Comparison of ENCODE assay signal across 21 cellular contexts in genomic region chr21:44757731-44758130, GRCh38. TPM values are rescaled to one million over a fixed set of nuclear protein-coding genes. Genes with fewer than 3 reads are reported as not detected.
DNase-seq lines count a peak whose midpoint lies in the region; FAIRE-seq and TF ChIP-seq lines count a peak whose summit lies in the region.
"Had no signal": no experiment of that assay in that cellular context is flagged by ENCODE, and none has a peak within 500 bp of the region (broad histone marks: within the 10 kb centered on the region; RNA-seq: fewer than 3 reads in every experiment).

No MANE protein-coding gene starts in this region.

- DNase-seq in CD14-positive monocyte (ENCODE audit: low spot score) = peak; percentile 26
- DNase-seq in H7 = peak; percentile 35
- peak in 1 of 2 experiments; percentile 36 for DNase-seq in H1 (ENCODE audit: low read depth in 1 of 2, low spot score in 2 of 2)
- peak; percentile 56 for DNase-seq in osteoblast (ENCODE audit: insufficient read length, low spot score, missing footprints)
- no peak for DNase-seq in DMS79 (lab: John Stamatoyannopoulos, UW)
- DNase-seq in endodermal cell = no peak
- no peak for DNase-seq in cerebellar cortex (ENCODE audit: low spot score)
- DNase-seq in NCI-H82 (lab: John Stamatoyannopoulos, UW) = no peak
- DNase-seq: BE2C; CD8-positive, alpha-beta T cell; COR-L47; GOT3; IMR-90; KBM-7 had no signal

- peak overlapping the region; percentile 1; the same call in 1 of the 2 replicates for H4K8ac ChIP-seq in H1 (ENCODE audit: extremely low read depth, insufficient read depth, low read length)

- H2BK12ac ChIP-seq in H1 (ENCODE audit: low read depth, low read length) = no peak overlapping the region

- POLR2A ChIA-PET in H1 (lab: Charles Lee; ENCODE audit: partially characterized antibody) = interaction anchor here (0.9 to 1.1 kb wide), 2 partner anchors 11 to 43 kb away, joined by 3 to 4 read pairs; no protein-coding TSS in a partner anchor

- FAIRE-seq in H1 (lab: Jason Lieb, UNC) = no peak
- FAIRE-seq: A204.1, GM12878, GM18507 had no signal

- no peak for TF ChIP-seq RAD21 in H1 (IDR thresholded peaks at IDR 0.05 in 1 of 2, conservative IDR thresholded peaks at IDR 0.05 in 1 of 2; ENCODE audit: low read depth in 2 of 2, low read length in 2 of 2)

- no peak for TF ChIP-seq POLR2A in H1 (IDR thresholded peaks at IDR 0.05; ENCODE audit: control extremely low read depth in 1 of 2, low read depth in 2 of 2, low read length in 2 of 2)

- H3K79me2 ChIP-seq in H1 (ENCODE audit: control insufficient read depth in 1 of 2, insufficient read depth in 2 of 2, low read length in 2 of 2) (no peaks in the 10 kb centered on the region), osteoblast (ENCODE audit: insufficient read depth, low read length) (no peaks in the 10 kb centered on the region)

- H3K18ac ChIP-seq in H1 (ENCODE audit: extremely low read depth, low read length) = no peak overlapping the region

- CTCF ChIA-PET in H1 (lab: Charles Lee; ENCODE audit: partially characterized antibody) = interaction anchor here (0.7 to 3.1 kb wide), 8 partner anchors 9 to 160 kb away, joined by 3 to 10 read pairs (median 4); no protein-coding TSS in a partner anchor

- H3K4me3 Mint-ChIP-seq in CD14-positive monocyte (no peak overlapping the region), endodermal cell (no peak overlapping the region)
- H3K4me3 Mint-ChIP-seq: CD8-positive, alpha-beta T cell had no signal

- H4K91ac ChIP-seq in H1 (replicated peaks; ENCODE audit: insufficient read length, low read length) = no peak overlapping the region

- H3K4me3 ChIP-seq in H7 (ENCODE audit: insufficient read depth, low read depth, low read length) (no peak overlapping the region), H1 (ENCODE audit: extremely low read depth in 1 of 4, insufficient read depth in 2 of 4, low read depth in 3 of 4, low read length in 4 of 4) (no peak overlapping the region), osteoblast (ENCODE audit: insufficient read depth, low read length) (no peak overlapping the region), endodermal cell (ENCODE audit: low read length) (no peak overlapping the region)
- H3K4me3 ChIP-seq: GM12878 had no signal

- H3K4me2 ChIP-seq in H1 (ENCODE audit: insufficient read depth in 1 of 2, low read depth in 2 of 2, low read length in 2 of 2) (no peak overlapping the region), osteoblast (ENCODE audit: insufficient read depth, low read length) (no peak overlapping the region)

- H2AK5ac ChIP-seq in H1 (ENCODE audit: low read depth, low read length) = no peak overlapping the region

- H3K23me2 ChIP-seq in H1 (ENCODE audit: low read depth, low read length) = no peaks in the 10 kb centered on the region

- H3K9me3 ChIP-seq in H1 (ENCODE audit: insufficient read depth in 2 of 2, low read depth in 1 of 2, low read length in 1 of 2) (peaks cover 0 to 6% of the 10 kb centered on the region in 2 experiments; a peak in 1 of 4 replicates), osteoblast (ENCODE audit: low read depth, low read length) (no peaks in the 10 kb centered on the region), endodermal cell (ENCODE audit: control insufficient read depth, low read length) (no peaks in the 10 kb centered on the region)
- H3K9me3 ChIP-seq: BE2C had no signal

- H2BK5ac ChIP-seq in H1 (ENCODE audit: low read depth, low read length) = no peak overlapping the region

- H3K4ac ChIP-seq in H1 (replicated peaks; ENCODE audit: insufficient read length, low read depth, low read length) = no peak overlapping the region

- no peaks in the 10 kb centered on the region for H3K79me1 ChIP-seq in H1 (ENCODE audit: low read depth, low read length)

- H3K56ac ChIP-seq in H1 (replicated peaks; ENCODE audit: insufficient read length, low read depth, low read length) = no peak overlapping the region

- no peak overlapping the region for H2AFZ ChIP-seq in H1 (ENCODE audit: low read length)
- H2AFZ ChIP-seq in osteoblast (ENCODE audit: low read length) = no peak overlapping the region

- no peak overlapping the region for H3K23ac ChIP-seq in H1 (ENCODE audit: insufficient read length)

- peaks cover 4% of the 10 kb centered on the region for H3K4me1 Mint-ChIP-seq in CD14-positive monocyte
- peaks cover 7% of the 10 kb centered on the region for H3K4me1 Mint-ChIP-seq in endodermal cell

- 83% methylated on average over 3 of the region's 6 CpGs; no CpG with 5 or more reads in 1 of the 2 experiments for WGBS in H1 (ENCODE audit: extremely low coverage in 1 of 2, insufficient coverage in 1 of 2, insufficient read length in 1 of 2, insufficient replicate concordance in 2 of 2, low coverage in 1 of 2, low lambda C conversion rate in 2 of 2, missing lambda C conversion rate in 1 of 2), 2 experiments
- 90 to 95% methylated on average over 5 of the region's 6 CpGs for WGBS in endodermal cell (ENCODE audit: insufficient coverage in 1 of 2, insufficient read length in 1 of 2), 2 experiments

- H2BK15ac ChIP-seq in H1 (ENCODE audit: low read length) = no peak overlapping the region

- H3K9me3 Mint-ChIP-seq in CD14-positive monocyte = peaks cover 0 to 7% (median 2%) of the 10 kb centered on the region in 7 donors
- peaks cover 9% of the 10 kb centered on the region for H3K9me3 Mint-ChIP-seq in endodermal cell

- H3K27ac Mint-ChIP-seq in CD14-positive monocyte (no peak overlapping the region), endodermal cell (no peak overlapping the region)
- H3K27ac Mint-ChIP-seq: CD8-positive, alpha-beta T cell had no signal

- no peaks in the 10 kb centered on the region for H3K27me3 ChIP-seq in H7 (ENCODE audit: control insufficient read depth, insufficient read depth, low read length)
- H3K27me3 ChIP-seq in H1 (replicated peaks in 1 of 4; ENCODE audit: control insufficient read depth in 3 of 4, extremely low read depth in 1 of 4, insufficient read depth in 3 of 4, low read length in 3 of 4) = no peaks in the 10 kb centered on the region
- H3K27me3 ChIP-seq in osteoblast (ENCODE audit: insufficient read depth, low read length) = no peaks in the 10 kb centered on the region
- no peaks in the 10 kb centered on the region for H3K27me3 ChIP-seq in endodermal cell (ENCODE audit: control insufficient read depth, insufficient read depth, low read length, poor library complexity, severe bottlenecking)
- H3K27me3 ChIP-seq: BE2C had no signal

- no peak for TF ChIP-seq CTCF in CD14-positive monocyte (IDR thresholded peaks at IDR 0.05)
- TF ChIP-seq CTCF in H1 (IDR thresholded peaks at IDR 0.05; ENCODE audit: control extremely low read depth in 1 of 3, insufficient read depth in 1 of 3, low read depth in 1 of 3, low read length in 3 of 3) = no peak
- no peak for TF ChIP-seq CTCF in osteoblast (IDR thresholded peaks at IDR 0.05; ENCODE audit: extremely low read depth, low read depth, low read length)
- TF ChIP-seq CTCF in endodermal cell (conservative IDR thresholded peaks at IDR 0.05) = no peak

- no peak overlapping the region for H4K5ac ChIP-seq in H1 (ENCODE audit: insufficient read length, low read depth, low read length)

- H3K36me3 ChIP-seq in H7 (replicated peaks; ENCODE audit: control insufficient read depth, insufficient read depth, low read length) (no peaks in the 10 kb centered on the region), H1 (ENCODE audit: control insufficient read depth in 2 of 4, insufficient read depth in 4 of 4, low read length in 3 of 4) (no peaks in the 10 kb centered on the region), osteoblast (ENCODE audit: insufficient read depth, low read length) (no peaks in the 10 kb centered on the region), endodermal cell (ENCODE audit: control insufficient read depth, insufficient read depth, low read length) (no peaks in the 10 kb centered on the region)
- H3K36me3 ChIP-seq: BE2C had no signal

- H3K9ac ChIP-seq in H1 (replicated peaks in 1 of 4; ENCODE audit: extremely low read depth in 1 of 4, low read depth in 3 of 4, low read length in 3 of 4) (no peak overlapping the region), endodermal cell (ENCODE audit: extremely low read depth, low read length, poor library complexity, severe bottlenecking) (no peak overlapping the region)

- H2BK120ac ChIP-seq in H1 (replicated peaks; ENCODE audit: low read depth, low read length) = no peak overlapping the region

- H3K27me3 Mint-ChIP-seq in CD14-positive monocyte (ENCODE audit: low read depth in 3 of 3) (peaks cover 2 to 8% (median 4%) of the 10 kb centered on the region in 3 donors), endodermal cell (ENCODE audit: insufficient read depth) (peaks cover 1% of the 10 kb centered on the region)

- no peak for TF ChIP-seq EP300 in H1 (IDR thresholded peaks at IDR 0.05; ENCODE audit: borderline replicate concordance in 1 of 2, low read depth in 2 of 2, low read length in 2 of 2)

- intact Hi-C loops in CD14-positive monocyte (cut with micrococcal nuclease) = no loop called here

- peaks cover 0 to 20% (median 9%) of the 10 kb centered on the region in 4 experiments; a peak in 5 of 7 replicates for H3K4me1 ChIP-seq in H1 (replicated peaks in 1 of 4; ENCODE audit: control insufficient read depth in 3 of 4, insufficient read depth in 4 of 4, low read length in 3 of 4)
- H3K4me1 ChIP-seq in osteoblast (ENCODE audit: insufficient read depth, low read length) = no peaks in the 10 kb centered on the region
- H3K4me1 ChIP-seq in endodermal cell (ENCODE audit: control insufficient read depth, insufficient read depth, low read length) = no peaks in the 10 kb centered on the region
- H3K4me1 ChIP-seq: BE2C had no signal

- no peak overlapping the region for H2BK20ac ChIP-seq in H1 (ENCODE audit: low read length)

- H3K36me3 Mint-ChIP-seq in CD14-positive monocyte = no peaks in the 10 kb centered on the region
- no peaks in the 10 kb centered on the region for H3K36me3 Mint-ChIP-seq in endodermal cell (ENCODE audit: low read depth)
- H3K36me3 Mint-ChIP-seq: CD8-positive, alpha-beta T cell had no signal

- no peak overlapping the region for H3K14ac ChIP-seq in H1 (ENCODE audit: insufficient read length)

- no peak overlapping the region for H3K27ac ChIP-seq in H1 (ENCODE audit: low read depth, low read length)
- no peak overlapping the region for H3K27ac ChIP-seq in osteoblast (ENCODE audit: low read depth, low read length)
- H3K27ac ChIP-seq in endodermal cell (ENCODE audit: low read depth, low read length) = no peak overlapping the region
- H3K27ac ChIP-seq: C4-2B had no signal

- H4K20me1 ChIP-seq in H1 (replicated peaks in 1 of 2; ENCODE audit: control insufficient read depth in 1 of 2, insufficient read depth in 2 of 2, low read length in 2 of 2) (peaks cover 0 to 2% of the 10 kb centered on the region in 2 experiments), osteoblast (ENCODE audit: insufficient read depth, low read length) (no peaks in the 10 kb centered on the region)

RNA-seq across cellular contexts. Expression of gene UBE2G2, which starts 43.9 kb away (rescaled TPM):
- polyA plus RNA-seq in CD14-positive monocyte = 10 to 100 TPM; 22.5 to 31.0 TPM
- 66.4 and 76.8 TPM in 2 replicates for total RNA-seq in H7 (2014; rRNA removed; shearing (Covaris generic))
- 93.0 and 101 TPM in 2 replicates for total RNA-seq in H1 (2021; fragmentation: NEBNext Ultra II Directional; extraction: Animal tissue kit (Norgen Biotek cat#: 25700))
- 96.3 and 145 TPM in 2 replicates for polyA plus RNA-seq in H1 (2011; rRNA removed)
- 155 TPM for polyA plus RNA-seq in H1 (2011; cell fraction: cytosol; rRNA removed)
- 199 TPM for polyA plus RNA-seq in H1 (2011; cell fraction: nucleus; rRNA removed)
- polyA plus RNA-seq in H1 (2012, experiment 1 of 2) = 118 to 169 TPM (median 137 TPM) in 4 replicates
- 37.9 TPM for polyA plus RNA-seq in H1 (2012, experiment 2 of 2)
- 64.7 TPM for polyA plus RNA-seq in H1 (2013, experiment 1 of 2)
- polyA plus RNA-seq in H1 (2013, experiment 2 of 2) = 58.9 TPM
- polyA minus RNA-seq in H1 (2011; rRNA and poly(A)+ RNA removed) = 140 and 150 TPM in 2 replicates
- 77.9 TPM for polyA minus RNA-seq in H1 (2011; cell fraction: cytosol; rRNA and poly(A)+ RNA removed)
- 82.5 TPM for polyA minus RNA-seq in H1 (2011; cell fraction: nucleus; rRNA and poly(A)+ RNA removed)
- 75.3 and 94.3 TPM in 2 replicates for total RNA-seq in osteoblast
- total RNA-seq in endodermal cell = 10 to 100 TPM; 84.0 to 84.8 TPM
- 75.0 TPM for polyA plus RNA-seq in endodermal cell (2013, experiment 1 of 2)
- 63.5 TPM for polyA plus RNA-seq in endodermal cell (2013, experiment 2 of 2)

RNA-seq across cellular contexts. Expression of gene TSPEAR, which starts 46.4 kb away (rescaled TPM):
- polyA plus RNA-seq in CD14-positive monocyte = not detected
- 1.0 and 1.8 TPM in 2 replicates for total RNA-seq in H7 (2014; rRNA removed; shearing (Covaris generic))
- 0.58 and 1.1 TPM in 2 replicates for total RNA-seq in H1 (2021; fragmentation: NEBNext Ultra II Directional; extraction: Animal tissue kit (Norgen Biotek cat#: 25700))
- 0.89 and 1.5 TPM in 2 replicates for polyA plus RNA-seq in H1 (2011; rRNA removed)
- polyA plus RNA-seq in H1 (2011; cell fraction: cytosol; rRNA removed) = 1.3 TPM
- 5.0 TPM for polyA plus RNA-seq in H1 (2011; cell fraction: nucleus; rRNA removed)
- 1.3 to 2.9 TPM (median 2.1 TPM) in 4 replicates for polyA plus RNA-seq in H1 (2012, experiment 1 of 2)
- 0.75 TPM for polyA plus RNA-seq in H1 (2012, experiment 2 of 2)
- polyA plus RNA-seq in H1 (2013, experiment 1 of 2) = 0.14 TPM
- polyA plus RNA-seq in H1 (2013, experiment 2 of 2) = 0.11 TPM
- 1.4 and 2.0 TPM in 2 replicates for polyA minus RNA-seq in H1 (2011; rRNA and poly(A)+ RNA removed)
- polyA minus RNA-seq in H1 (2011; cell fraction: cytosol; rRNA and poly(A)+ RNA removed) = 1.2 TPM
- polyA minus RNA-seq in H1 (2011; cell fraction: nucleus; rRNA and poly(A)+ RNA removed) = 3.9 TPM
- total RNA-seq in osteoblast = not detected in 2 replicates
- 1 to 10 TPM; 1.5 to 6.0 TPM for total RNA-seq in endodermal cell
- polyA plus RNA-seq in endodermal cell (2013, experiment 1 of 2) = 0.32 TPM
- 0.29 TPM for polyA plus RNA-seq in endodermal cell (2013, experiment 2 of 2)
- total RNA-seq: CD8-positive, alpha-beta T cell; G401; GM12878; HT-29; IMR-90 had no signal
- polyA plus RNA-seq: AG04450, GM12878, IMR-90 had no signal

Comparison
In these comparisons a context has a peak if more than half of its experiments do, and no peak if none do; other contexts are left out.
1. DNase-seq: peak in CD14-positive monocyte (single experiment), H7 (single experiment) and osteoblast (single experiment); none in DMS79 (single experiment), endodermal cell (single experiment), cerebellar cortex (single experiment) and NCI-H82 (single experiment).